ENCODE assay signal across 7 cellular contexts in genomic region chr6:33412140-33413009, GRCh38. TPM values are rescaled to one million over a fixed set of nuclear protein-coding genes. Genes with fewer than 3 reads are reported as not detected.
A peak's percentile ranks its signal among the peaks of the same experiment; 100 is the strongest.
DNase-seq lines count a peak whose midpoint lies in the region; ATAC-seq and TF ChIP-seq lines count a peak whose summit lies in the region.
"Had no signal": no experiment of that assay in that cellular context is flagged by ENCODE, and none has a peak within 500 bp of the region (broad histone marks: within the 10 kb centered on the region; RNA-seq: fewer than 3 reads in every experiment).

No MANE protein-coding gene starts in this region.

- H3K9ac ChIP-seq in Loucy (ENCODE audit: low read depth, low read length, poor library complexity, severe bottlenecking): no peak overlapping the region

- BruUV-seq in MCF 10A (replicated peaks; lab: Mats Ljungman, UMichigan): no TSS peak

- intact Hi-C loops in MCF 10A (cut with micrococcal nuclease): no loop called here
- intact Hi-C loops in gastrocnemius medialis (cut with DNase I; ENCODE audit: low total_unique reads): no loop called here

- peaks cover 18% of the 10 kb centered on the region for H3F3A ChIP-seq in Loucy (ENCODE audit: low read depth)

- POLR2A ChIA-PET in MCF 10A (lab: Yijun Ruan, JAX): interaction anchor here (0.7 to 6.7 kb wide), 3 partner anchors 13 to 613 kb away, joined by 3 to 35 read pairs (median 5); partner anchors contain the start of gene ZBTB9

- peaks cover 13% of the 10 kb centered on the region; the same call in 1 of the 2 replicates for H3K36me3 ChIP-seq in Loucy (ENCODE audit: insufficient read depth, low read length)
- H3K36me3 ChIP-seq in gastrocnemius medialis: peaks cover 3 to 45% of the 10 kb centered on the region in 2 donors

- peaks cover 54% of the 10 kb centered on the region for H3K79me2 ChIP-seq in Loucy (ENCODE audit: insufficient read depth, low read length)

- ATAC-seq in gastrocnemius medialis: no peak
- ATAC-seq in HG03135 (IDR thresholded peaks at IDR 0.05; ENCODE audit: unreplicated experiment): no peak

- peak overlapping the region; percentile 95 for H3K4me3 Mint-ChIP-seq in MCF 10A (ENCODE audit: unreplicated experiment)

- H3K27me3 ChIP-seq in Loucy (ENCODE audit: insufficient read depth, low read length, poor library complexity, severe bottlenecking): no peaks in the 10 kb centered on the region
- H3K27me3 ChIP-seq in gastrocnemius medialis: no peaks in the 10 kb centered on the region

- H3K4me2 ChIP-seq in Loucy (ENCODE audit: low read depth, low read length, poor library complexity, severe bottlenecking): peak overlapping the region; percentile 98

- H3K4me3 ChIP-seq in Loucy (ENCODE audit: low read length, poor library complexity, severe bottlenecking) (no peak overlapping the region), gastrocnemius medialis (peak overlapping the region in 3 of 4 donors; percentile 70 to 100 (median 99))

- TF ChIP-seq CTCF in Loucy (conservative IDR thresholded peaks at IDR 0.05; ENCODE audit: low read length): no peak
- TF ChIP-seq CTCF in MCF 10A (IDR thresholded peaks at IDR 0.05; ENCODE audit: unreplicated experiment): no peak
- no peak for TF ChIP-seq CTCF in gastrocnemius medialis (IDR thresholded peaks at IDR 0.05 in 4 of 5, conservative IDR thresholded peaks at IDR 0.05 in 1 of 5)

- CTCF ChIA-PET in MCF 10A (lab: Yijun Ruan, JAX): interaction anchor here (0.7 to 1.0 kb wide), 3 partner anchors 22 to 168 kb away, joined by 3 read pairs; partner anchors contain the start of gene BAK1

- no peak overlapping the region for H2AFZ ChIP-seq in Loucy (ENCODE audit: low read length)

- H3K9me2 ChIP-seq in Loucy (replicated peaks; ENCODE audit: low read depth, low read length): no peaks in the 10 kb centered on the region

- H3K36me3 Mint-ChIP-seq in MCF 10A (ENCODE audit: insufficient read depth, unreplicated experiment): peaks cover 49% of the 10 kb centered on the region

- peaks cover 42% of the 10 kb centered on the region for H4K20me1 ChIP-seq in Loucy (ENCODE audit: insufficient read depth, low read length, poor library complexity, severe bottlenecking)

- H3K9me3 Mint-ChIP-seq in MCF 10A (ENCODE audit: unreplicated experiment): no peaks in the 10 kb centered on the region

- no peak for TF ChIP-seq POLR2A in gastrocnemius medialis (IDR thresholded peaks at IDR 0.05)

- DNase-seq in MCF 10A (ENCODE audit: unreplicated experiment) (no peak), gastrocnemius medialis (no peak), NCI-H1105 (lab: John Stamatoyannopoulos, UW) (no peak), dermis blood vessel endothelial cell (no peak)
- DNase-seq: NCI-H1417 treated with DMSO at 0.1 percent for 48 hours had no signal

- in situ Hi-C loops in gastrocnemius medialis (cut with MboI; ENCODE audit: low sequenced_read_pairs in 4 of 4): loop anchor here in 1 of 4 donors (25.0 kb wide), 1 partner anchor 450 kb away; the partner anchor contains the start of genes BRD2 and HLA-DMA

- H3K27ac Mint-ChIP-seq in MCF 10A (ENCODE audit: low read depth, unreplicated experiment): no peak overlapping the region

- H3K4me1 Mint-ChIP-seq in MCF 10A (ENCODE audit: insufficient read depth, unreplicated experiment): peaks cover 40% of the 10 kb centered on the region

- H3K9me3 ChIP-seq in Loucy (ENCODE audit: insufficient read depth, low read depth, low read length) (no peaks in the 10 kb centered on the region), gastrocnemius medialis (no peaks in the 10 kb centered on the region)

- H3K27me3 Mint-ChIP-seq in MCF 10A (ENCODE audit: insufficient read depth, unreplicated experiment): no peaks in the 10 kb centered on the region

- peaks cover 43% of the 10 kb centered on the region for H3K4me1 ChIP-seq in Loucy (ENCODE audit: insufficient read depth, low read length, poor library complexity, severe bottlenecking)
- H3K4me1 ChIP-seq in gastrocnemius medialis: peaks cover 17 to 28% of the 10 kb centered on the region in 2 donors

- H3K27ac ChIP-seq in gastrocnemius medialis: peak overlapping the region; percentile 99 to 100 (median 99)

RNA-seq across cellular contexts. Expression of gene PHF1, which starts 1.6 kb away (rescaled TPM):
- total RNA-seq in MCF 10A (2022): 28.9 and 33.9 TPM in 2 replicates
- total RNA-seq in gastrocnemius medialis: 10 to 100 TPM; 53.5 to 65.8 (median 62.9) TPM
- total RNA-seq in dermis blood vessel endothelial cell: 14.4 and 16.5 TPM in 2 replicates

RNA-seq across cellular contexts. Expression of gene CUTA, which starts 5.5 kb away (rescaled TPM):
- 212 and 231 TPM in 2 replicates for total RNA-seq in MCF 10A (2022)
- 100 to 1,000 TPM in 2 of 4 donors, 10 to 100 TPM in 2; 69.9 to 119 (median 93.2) TPM for total RNA-seq in gastrocnemius medialis
- 61.3 and 61.7 TPM in 2 replicates for total RNA-seq in dermis blood vessel endothelial cell

RNA-seq across cellular contexts. Expression of gene SYNGAP1, which starts 7.5 kb away (rescaled TPM):
- total RNA-seq in MCF 10A (2022): 6.7 and 9.9 TPM in 2 replicates
- 1 to 10 TPM in 3 of 4 donors, under 1 TPM in 1; 0.71 to 2.3 (median 1.3) TPM for total RNA-seq in gastrocnemius medialis
- total RNA-seq in dermis blood vessel endothelial cell: 2.4 and 2.5 TPM in 2 replicates

RNA-seq across cellular contexts. Expression of gene KIFC1, which starts 20.8 kb away (rescaled TPM):
- 20.3 and 27.1 TPM in 2 replicates for total RNA-seq in MCF 10A (2022)
- 1 to 10 TPM in 1 of 4 donors, under 1 TPM in 1, not detected in 2; 0.64 to 1.4 TPM for total RNA-seq in gastrocnemius medialis
- 12.4 and 34.3 TPM in 2 replicates for total RNA-seq in dermis blood vessel endothelial cell

RNA-seq across cellular contexts. Expression of gene ZBTB9, which starts 42.0 kb away (rescaled TPM):
- total RNA-seq in MCF 10A (2022) (7.5 and 8.3 TPM in 2 replicates), gastrocnemius medialis (1 to 10 TPM in 2 of 4 donors, under 1 TPM in 2; 0.82 to 2.2 (median 1.2) TPM), dermis blood vessel endothelial cell (5.5 and 6.3 TPM in 2 replicates)
